ENCODE assay signal across 10 cellular contexts in the genomic region with DNA sequence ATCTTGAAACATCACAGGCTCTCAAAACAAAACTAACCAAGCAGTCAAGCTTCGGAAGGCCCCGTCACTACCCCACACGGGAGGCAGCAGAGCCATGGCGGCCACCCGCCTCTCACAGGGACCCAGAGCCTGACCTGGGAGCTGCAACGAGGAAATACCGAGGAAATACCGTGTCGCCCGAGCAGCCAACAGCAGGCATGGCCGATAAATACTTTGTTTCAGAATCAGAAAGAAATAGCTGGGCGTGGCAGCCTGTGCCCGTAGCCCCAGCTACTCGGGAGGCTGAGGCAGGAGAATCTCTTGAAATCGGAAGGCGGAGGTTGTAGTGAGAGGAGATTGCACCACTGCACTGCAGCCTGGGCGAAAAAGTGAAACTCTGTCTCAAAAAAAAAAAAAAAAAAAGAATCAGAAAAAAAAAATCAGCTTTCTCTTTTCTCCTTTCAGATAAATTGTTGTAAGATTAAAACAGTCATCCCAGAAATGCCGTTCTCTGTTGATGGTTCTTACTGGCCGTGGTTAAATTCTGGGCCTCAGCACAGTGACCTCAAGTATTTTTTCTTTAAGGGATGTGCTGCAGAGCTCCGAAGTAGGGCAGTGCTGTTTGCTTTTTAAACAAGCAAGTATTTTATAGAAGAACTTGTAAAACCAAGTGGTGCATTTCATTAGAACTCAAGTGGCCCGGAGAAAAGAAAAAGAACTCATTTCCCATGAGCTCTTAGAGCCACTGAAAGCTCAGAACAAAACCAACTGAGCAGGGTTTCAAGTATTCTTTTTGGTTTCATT. TPM values are rescaled to one million over a fixed set of nuclear protein-coding genes. Genes with fewer than 3 reads are reported as not detected.
DNase-seq lines count a peak whose midpoint lies in the region; ATAC-seq and TF ChIP-seq lines count a peak whose summit lies in the region.
"Had no signal": no experiment of that assay in that cellular context is flagged by ENCODE, and none has a peak within 500 bp of the region (broad histone marks: within the 10 kb centered on the region; RNA-seq: fewer than 3 reads in every experiment).

No MANE protein-coding gene starts in this region.

- H3K36me3 Mint-ChIP-seq in mesothelial cell of epicardium = peaks cover 47% of the 10 kb centered on the region

- no peaks in the 10 kb centered on the region for H3K27me3 Mint-ChIP-seq in mesothelial cell of epicardium (ENCODE audit: low read depth)
- H3K27me3 Mint-ChIP-seq: B cell had no signal

- peak; percentile 73 for DNase-seq in LNCaP clone FGC (ENCODE audit: low read depth)
- DNase-seq in mesothelial cell of epicardium (ENCODE audit: low spot score in 2 of 2, unreplicated experiment in 2 of 2) = no peak
- no peak for DNase-seq in effector CD8-positive, alpha-beta T cell (lab: John Stamatoyannopoulos, UW)
- DNase-seq in SK-N-DZ (ENCODE audit: low spot score) = no peak
- no peak for DNase-seq in NCI-H1048 (lab: John Stamatoyannopoulos, UW)

- H3K9me3 Mint-ChIP-seq in mesothelial cell of epicardium = peaks cover 16% of the 10 kb centered on the region

- TF ChIP-seq CTCF in 22Rv1 (IDR thresholded peaks at IDR 0.05) = no peak
- no peak for TF ChIP-seq CTCF in LNCaP clone FGC (IDR thresholded peaks at IDR 0.05; ENCODE audit: control insufficient read depth, extremely low read depth, insufficient read depth)
- TF ChIP-seq CTCF in mesothelial cell of epicardium (IDR thresholded peaks at IDR 0.05; ENCODE audit: unreplicated experiment) = no peak

- peak overlapping the region; percentile 4 for H3K27ac Mint-ChIP-seq in mesothelial cell of epicardium
- H3K27ac Mint-ChIP-seq: B cell had no signal

- H3K4me3 Mint-ChIP-seq in mesothelial cell of epicardium = no peak overlapping the region
- H3K4me3 Mint-ChIP-seq: B cell had no signal

- no peak for ATAC-seq in HG02870 (IDR thresholded peaks at IDR 0.05; ENCODE audit: unreplicated experiment)

- H3K4me3 ChIP-seq in LNCaP clone FGC (ENCODE audit: low read depth, low read length) = peak overlapping the region; percentile 34

- H3K4me1 Mint-ChIP-seq in mesothelial cell of epicardium = peaks cover 13% of the 10 kb centered on the region

- peak overlapping the region; percentile 73 for H3K27ac ChIP-seq in 22Rv1
- peak overlapping the region; percentile 89 for H3K27ac ChIP-seq in angular gyrus (ENCODE audit: low read depth, low read length)
- H3K27ac ChIP-seq: neutrophil had no signal

RNA-seq across cellular contexts. Expression of gene LMF1, which starts 6.7 kb away (rescaled TPM):
- total RNA-seq in mesothelial cell of epicardium = 33.1 to 38.1 TPM (median 37.4 TPM) in 3 replicates
- polyA plus RNA-seq in SK-N-DZ (2014; cell fraction: cytosol; rRNA removed) = 5.6 and 13.6 TPM in 2 replicates
- 5.3 and 12.5 TPM in 2 replicates for polyA plus RNA-seq in SK-N-DZ (2014; cell fraction: nucleus; rRNA removed)

RNA-seq across cellular contexts. Expression of gene SOX8, which starts 17.5 kb away (rescaled TPM):
- total RNA-seq in mesothelial cell of epicardium = 4.7 to 6.0 TPM (median 5.1 TPM) in 3 replicates
- polyA plus RNA-seq in SK-N-DZ (2014; cell fraction: cytosol; rRNA removed) = 0.09 TPM in 1 of 2 replicates, not detected in the other
- 0.20 TPM in 1 of 2 replicates, not detected in the other for polyA plus RNA-seq in SK-N-DZ (2014; cell fraction: nucleus; rRNA removed)
